In the genomic region with DNA sequence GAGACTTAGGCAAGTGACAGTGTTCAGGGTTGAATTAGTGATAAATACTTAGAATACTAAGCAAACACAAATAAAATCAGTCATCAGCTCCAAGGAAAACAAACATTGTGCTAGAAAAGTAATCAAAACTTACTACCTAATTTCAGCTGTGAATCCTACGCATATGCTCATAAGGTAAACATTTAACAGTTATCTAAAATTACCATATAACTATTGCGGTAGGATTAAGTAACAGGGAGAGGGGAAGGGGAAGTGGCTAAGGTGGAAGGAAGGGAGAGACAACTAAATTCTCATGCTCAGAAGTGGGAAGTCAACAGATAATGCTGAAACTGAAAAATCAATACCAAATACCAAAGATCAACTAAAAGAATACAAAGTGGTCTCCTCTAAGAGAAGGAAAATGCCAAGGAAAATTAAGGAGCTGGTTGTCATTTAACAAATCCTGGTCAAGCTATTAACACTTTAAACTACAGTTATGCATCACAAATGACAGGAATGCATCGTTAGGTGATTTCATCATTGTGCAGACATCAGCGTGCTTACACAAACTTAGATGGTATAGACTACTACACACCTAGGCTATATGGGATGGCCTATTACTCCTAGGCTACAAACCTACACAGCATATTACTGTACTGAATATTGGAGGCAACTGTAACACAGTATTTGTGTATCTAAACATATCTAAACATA, we compare ENCODE assay signal across 1 cellular context.
TF ChIP-seq lines count a peak whose summit lies in the region.

No MANE protein-coding gene starts in this region.

TF ChIP-seq in HepG2, 621 proteins besides CTCF, POLR2A, EP300 and RAD21 (continued from another document):
- TF ChIP-seq, protein P1, sequence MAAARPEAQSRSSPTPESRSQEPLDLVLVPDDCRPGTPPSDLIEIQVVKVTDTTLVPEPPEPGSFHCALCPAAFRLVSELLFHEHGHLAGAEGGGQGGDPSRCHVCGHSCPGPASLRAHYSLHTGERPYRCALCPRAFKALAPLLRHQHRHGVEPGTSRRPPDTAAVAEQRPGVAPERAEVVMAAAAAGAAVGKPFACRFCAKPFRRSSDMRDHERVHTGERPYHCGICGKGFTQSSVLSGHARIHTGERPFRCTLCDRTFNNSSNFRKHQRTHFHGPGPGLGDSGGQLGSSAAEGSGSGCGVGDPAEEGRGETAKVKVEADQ (CRISPR knock-in tag; IDR thresholded peaks at IDR 0.05; ENCODE audit: borderline replicate concordance) = no peak
- TF ChIP-seq TOE1 (CRISPR knock-in tag; IDR thresholded peaks at IDR 0.05) (no peak), ZFP37 (CRISPR knock-in tag; IDR thresholded peaks at IDR 0.05; ENCODE audit: borderline replicate concordance) (no peak), ZNF652 (CRISPR knock-in tag; IDR thresholded peaks at IDR 0.05; ENCODE audit: borderline replicate concordance, low read depth) (peak; percentile 38; the same call in 1 of the 2 replicates), PCBP1 (IDR thresholded peaks at IDR 0.05; ENCODE audit: borderline replicate concordance, low read depth, low read length) (no peak), CEBPB (IDR thresholded peaks at IDR 0.05; ENCODE audit: borderline replicate concordance, low read depth, low read length) (peak; percentile 59; the same call in 1 of the 2 replicates), FOXA3 (CRISPR knock-in tag; IDR thresholded peaks at IDR 0.05) (0 out of 2 replicates have a peak, but pooled peaks have one; percentile 16), EEA1 (CRISPR knock-in tag; IDR thresholded peaks at IDR 0.05; ENCODE audit: borderline replicate concordance) (no peak), MAFF (IDR thresholded peaks at IDR 0.05; ENCODE audit: low read depth, low read length) (peak; percentile 8; the same call in 1 of the 2 replicates), SAP130 (CRISPR knock-in tag; IDR thresholded peaks at IDR 0.05; ENCODE audit: low read depth) (no peak), SMARCC2 (IDR thresholded peaks at IDR 0.05) (0 out of 2 replicates have a peak, but pooled peaks have one; percentile 5), SMC3 (IDR thresholded peaks at IDR 0.05; ENCODE audit: low read length) (peak; percentile 25)
- TF ChIP-seq, protein P2, sequence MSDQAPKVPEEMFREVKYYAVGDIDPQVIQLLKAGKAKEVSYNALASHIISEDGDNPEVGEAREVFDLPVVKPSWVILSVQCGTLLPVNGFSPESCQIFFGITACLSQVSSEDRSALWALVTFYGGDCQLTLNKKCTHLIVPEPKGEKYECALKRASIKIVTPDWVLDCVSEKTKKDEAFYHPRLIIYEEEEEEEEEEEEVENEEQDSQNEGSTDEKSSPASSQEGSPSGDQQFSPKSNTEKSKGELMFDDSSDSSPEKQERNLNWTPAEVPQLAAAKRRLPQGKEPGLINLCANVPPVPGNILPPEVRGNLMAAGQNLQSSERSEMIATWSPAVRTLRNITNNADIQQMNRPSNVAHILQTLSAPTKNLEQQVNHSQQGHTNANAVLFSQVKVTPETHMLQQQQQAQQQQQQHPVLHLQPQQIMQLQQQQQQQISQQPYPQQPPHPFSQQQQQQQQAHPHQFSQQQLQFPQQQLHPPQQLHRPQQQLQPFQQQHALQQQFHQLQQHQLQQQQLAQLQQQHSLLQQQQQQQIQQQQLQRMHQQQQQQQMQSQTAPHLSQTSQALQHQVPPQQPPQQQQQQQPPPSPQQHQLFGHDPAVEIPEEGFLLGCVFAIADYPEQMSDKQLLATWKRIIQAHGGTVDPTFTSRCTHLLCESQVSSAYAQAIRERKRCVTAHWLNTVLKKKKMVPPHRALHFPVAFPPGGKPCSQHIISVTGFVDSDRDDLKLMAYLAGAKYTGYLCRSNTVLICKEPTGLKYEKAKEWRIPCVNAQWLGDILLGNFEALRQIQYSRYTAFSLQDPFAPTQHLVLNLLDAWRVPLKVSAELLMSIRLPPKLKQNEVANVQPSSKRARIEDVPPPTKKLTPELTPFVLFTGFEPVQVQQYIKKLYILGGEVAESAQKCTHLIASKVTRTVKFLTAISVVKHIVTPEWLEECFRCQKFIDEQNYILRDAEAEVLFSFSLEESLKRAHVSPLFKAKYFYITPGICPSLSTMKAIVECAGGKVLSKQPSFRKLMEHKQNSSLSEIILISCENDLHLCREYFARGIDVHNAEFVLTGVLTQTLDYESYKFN (CRISPR knock-in tag; conservative IDR thresholded peaks at IDR 0.05) = 0 out of 2 replicates have a peak, but pooled peaks have one; percentile 38
- TF ChIP-seq, protein P3, sequence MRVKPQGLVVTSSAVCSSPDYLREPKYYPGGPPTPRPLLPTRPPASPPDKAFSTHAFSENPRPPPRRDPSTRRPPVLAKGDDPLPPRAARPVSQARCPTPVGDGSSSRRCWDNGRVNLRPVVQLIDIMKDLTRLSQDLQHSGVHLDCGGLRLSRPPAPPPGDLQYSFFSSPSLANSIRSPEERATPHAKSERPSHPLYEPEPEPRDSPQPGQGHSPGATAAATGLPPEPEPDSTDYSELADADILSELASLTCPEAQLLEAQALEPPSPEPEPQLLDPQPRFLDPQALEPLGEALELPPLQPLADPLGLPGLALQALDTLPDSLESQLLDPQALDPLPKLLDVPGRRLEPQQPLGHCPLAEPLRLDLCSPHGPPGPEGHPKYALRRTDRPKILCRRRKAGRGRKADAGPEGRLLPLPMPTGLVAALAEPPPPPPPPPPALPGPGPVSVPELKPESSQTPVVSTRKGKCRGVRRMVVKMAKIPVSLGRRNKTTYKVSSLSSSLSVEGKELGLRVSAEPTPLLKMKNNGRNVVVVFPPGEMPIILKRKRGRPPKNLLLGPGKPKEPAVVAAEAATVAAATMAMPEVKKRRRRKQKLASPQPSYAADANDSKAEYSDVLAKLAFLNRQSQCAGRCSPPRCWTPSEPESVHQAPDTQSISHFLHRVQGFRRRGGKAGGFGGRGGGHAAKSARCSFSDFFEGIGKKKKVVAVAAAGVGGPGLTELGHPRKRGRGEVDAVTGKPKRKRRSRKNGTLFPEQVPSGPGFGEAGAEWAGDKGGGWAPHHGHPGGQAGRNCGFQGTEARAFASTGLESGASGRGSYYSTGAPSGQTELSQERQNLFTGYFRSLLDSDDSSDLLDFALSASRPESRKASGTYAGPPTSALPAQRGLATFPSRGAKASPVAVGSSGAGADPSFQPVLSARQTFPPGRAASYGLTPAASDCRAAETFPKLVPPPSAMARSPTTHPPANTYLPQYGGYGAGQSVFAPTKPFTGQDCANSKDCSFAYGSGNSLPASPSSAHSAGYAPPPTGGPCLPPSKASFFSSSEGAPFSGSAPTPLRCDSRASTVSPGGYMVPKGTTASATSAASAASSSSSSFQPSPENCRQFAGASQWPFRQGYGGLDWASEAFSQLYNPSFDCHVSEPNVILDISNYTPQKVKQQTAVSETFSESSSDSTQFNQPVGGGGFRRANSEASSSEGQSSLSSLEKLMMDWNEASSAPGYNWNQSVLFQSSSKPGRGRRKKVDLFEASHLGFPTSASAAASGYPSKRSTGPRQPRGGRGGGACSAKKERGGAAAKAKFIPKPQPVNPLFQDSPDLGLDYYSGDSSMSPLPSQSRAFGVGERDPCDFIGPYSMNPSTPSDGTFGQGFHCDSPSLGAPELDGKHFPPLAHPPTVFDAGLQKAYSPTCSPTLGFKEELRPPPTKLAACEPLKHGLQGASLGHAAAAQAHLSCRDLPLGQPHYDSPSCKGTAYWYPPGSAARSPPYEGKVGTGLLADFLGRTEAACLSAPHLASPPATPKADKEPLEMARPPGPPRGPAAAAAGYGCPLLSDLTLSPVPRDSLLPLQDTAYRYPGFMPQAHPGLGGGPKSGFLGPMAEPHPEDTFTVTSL (CRISPR knock-in tag; IDR thresholded peaks at IDR 0.05; ENCODE audit: borderline replicate concordance) = 0 out of 2 replicates have a peak, but pooled peaks have one; percentile 28
- TF ChIP-seq, protein P4, sequence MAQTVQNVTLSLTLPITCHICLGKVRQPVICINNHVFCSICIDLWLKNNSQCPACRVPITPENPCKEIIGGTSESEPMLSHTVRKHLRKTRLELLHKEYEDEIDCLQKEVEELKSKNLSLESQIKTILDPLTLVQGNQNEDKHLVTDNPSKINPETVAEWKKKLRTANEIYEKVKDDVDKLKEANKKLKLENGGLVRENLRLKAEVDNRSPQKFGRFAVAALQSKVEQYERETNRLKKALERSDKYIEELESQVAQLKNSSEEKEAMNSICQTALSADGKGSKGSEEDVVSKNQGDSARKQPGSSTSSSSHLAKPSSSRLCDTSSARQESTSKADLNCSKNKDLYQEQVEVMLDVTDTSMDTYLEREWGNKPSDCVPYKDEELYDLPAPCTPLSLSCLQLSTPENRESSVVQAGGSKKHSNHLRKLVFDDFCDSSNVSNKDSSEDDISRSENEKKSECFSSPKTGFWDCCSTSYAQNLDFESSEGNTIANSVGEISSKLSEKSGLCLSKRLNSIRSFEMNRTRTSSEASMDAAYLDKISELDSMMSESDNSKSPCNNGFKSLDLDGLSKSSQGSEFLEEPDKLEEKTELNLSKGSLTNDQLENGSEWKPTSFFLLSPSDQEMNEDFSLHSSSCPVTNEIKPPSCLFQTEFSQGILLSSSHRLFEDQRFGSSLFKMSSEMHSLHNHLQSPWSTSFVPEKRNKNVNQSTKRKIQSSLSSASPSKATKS (CRISPR knock-in tag; IDR thresholded peaks at IDR 0.05) = no peak
- TF ChIP-seq, protein P5, sequence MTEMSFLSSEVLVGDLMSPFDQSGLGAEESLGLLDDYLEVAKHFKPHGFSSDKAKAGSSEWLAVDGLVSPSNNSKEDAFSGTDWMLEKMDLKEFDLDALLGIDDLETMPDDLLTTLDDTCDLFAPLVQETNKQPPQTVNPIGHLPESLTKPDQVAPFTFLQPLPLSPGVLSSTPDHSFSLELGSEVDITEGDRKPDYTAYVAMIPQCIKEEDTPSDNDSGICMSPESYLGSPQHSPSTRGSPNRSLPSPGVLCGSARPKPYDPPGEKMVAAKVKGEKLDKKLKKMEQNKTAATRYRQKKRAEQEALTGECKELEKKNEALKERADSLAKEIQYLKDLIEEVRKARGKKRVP (CRISPR knock-in tag; IDR thresholded peaks at IDR 0.05) = peak in 1 of 2 experiments; percentile 39; a peak in 1 of 4 replicates
- TF ChIP-seq, protein P6, sequence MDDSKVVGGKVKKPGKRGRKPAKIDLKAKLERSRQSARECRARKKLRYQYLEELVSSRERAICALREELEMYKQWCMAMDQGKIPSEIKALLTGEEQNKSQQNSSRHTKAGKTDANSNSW (CRISPR knock-in tag; IDR thresholded peaks at IDR 0.05; ENCODE audit: borderline replicate concordance) = no peak
